ENCODE assay signal across 1 cellular context in the genomic region with DNA sequence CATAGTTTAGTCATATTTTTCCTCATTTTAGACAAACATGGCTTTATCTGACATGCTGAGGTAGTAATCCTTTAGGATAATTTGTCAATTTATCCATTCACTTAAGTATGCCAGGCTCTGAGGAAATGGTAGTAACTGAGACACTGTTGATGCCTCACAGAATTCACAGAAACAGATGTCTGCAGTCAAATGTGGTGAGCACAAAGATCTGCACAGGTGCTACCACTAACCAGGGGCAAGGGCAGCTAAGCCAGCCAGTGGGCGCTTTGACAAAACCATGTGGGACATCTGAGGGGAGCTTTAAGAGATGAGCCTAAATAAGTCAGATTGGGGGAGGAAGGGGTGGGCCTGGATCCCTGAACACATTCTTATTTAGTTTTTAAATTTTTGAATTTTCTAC.
TF ChIP-seq lines count a peak whose summit lies in the region.

No MANE protein-coding gene starts in this region.

TF ChIP-seq in GM23338, 12 proteins besides CTCF, POLR2A, EP300 and RAD21 (continued from another document):
- TF ChIP-seq, protein P1, sequence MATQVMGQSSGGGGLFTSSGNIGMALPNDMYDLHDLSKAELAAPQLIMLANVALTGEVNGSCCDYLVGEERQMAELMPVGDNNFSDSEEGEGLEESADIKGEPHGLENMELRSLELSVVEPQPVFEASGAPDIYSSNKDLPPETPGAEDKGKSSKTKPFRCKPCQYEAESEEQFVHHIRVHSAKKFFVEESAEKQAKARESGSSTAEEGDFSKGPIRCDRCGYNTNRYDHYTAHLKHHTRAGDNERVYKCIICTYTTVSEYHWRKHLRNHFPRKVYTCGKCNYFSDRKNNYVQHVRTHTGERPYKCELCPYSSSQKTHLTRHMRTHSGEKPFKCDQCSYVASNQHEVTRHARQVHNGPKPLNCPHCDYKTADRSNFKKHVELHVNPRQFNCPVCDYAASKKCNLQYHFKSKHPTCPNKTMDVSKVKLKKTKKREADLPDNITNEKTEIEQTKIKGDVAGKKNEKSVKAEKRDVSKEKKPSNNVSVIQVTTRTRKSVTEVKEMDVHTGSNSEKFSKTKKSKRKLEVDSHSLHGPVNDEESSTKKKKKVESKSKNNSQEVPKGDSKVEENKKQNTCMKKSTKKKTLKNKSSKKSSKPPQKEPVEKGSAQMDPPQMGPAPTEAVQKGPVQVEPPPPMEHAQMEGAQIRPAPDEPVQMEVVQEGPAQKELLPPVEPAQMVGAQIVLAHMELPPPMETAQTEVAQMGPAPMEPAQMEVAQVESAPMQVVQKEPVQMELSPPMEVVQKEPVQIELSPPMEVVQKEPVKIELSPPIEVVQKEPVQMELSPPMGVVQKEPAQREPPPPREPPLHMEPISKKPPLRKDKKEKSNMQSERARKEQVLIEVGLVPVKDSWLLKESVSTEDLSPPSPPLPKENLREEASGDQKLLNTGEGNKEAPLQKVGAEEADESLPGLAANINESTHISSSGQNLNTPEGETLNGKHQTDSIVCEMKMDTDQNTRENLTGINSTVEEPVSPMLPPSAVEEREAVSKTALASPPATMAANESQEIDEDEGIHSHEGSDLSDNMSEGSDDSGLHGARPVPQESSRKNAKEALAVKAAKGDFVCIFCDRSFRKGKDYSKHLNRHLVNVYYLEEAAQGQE (IDR thresholded peaks at IDR 0.05; ENCODE audit: unreplicated experiment) = no peak
- TF ChIP-seq, protein P2, sequence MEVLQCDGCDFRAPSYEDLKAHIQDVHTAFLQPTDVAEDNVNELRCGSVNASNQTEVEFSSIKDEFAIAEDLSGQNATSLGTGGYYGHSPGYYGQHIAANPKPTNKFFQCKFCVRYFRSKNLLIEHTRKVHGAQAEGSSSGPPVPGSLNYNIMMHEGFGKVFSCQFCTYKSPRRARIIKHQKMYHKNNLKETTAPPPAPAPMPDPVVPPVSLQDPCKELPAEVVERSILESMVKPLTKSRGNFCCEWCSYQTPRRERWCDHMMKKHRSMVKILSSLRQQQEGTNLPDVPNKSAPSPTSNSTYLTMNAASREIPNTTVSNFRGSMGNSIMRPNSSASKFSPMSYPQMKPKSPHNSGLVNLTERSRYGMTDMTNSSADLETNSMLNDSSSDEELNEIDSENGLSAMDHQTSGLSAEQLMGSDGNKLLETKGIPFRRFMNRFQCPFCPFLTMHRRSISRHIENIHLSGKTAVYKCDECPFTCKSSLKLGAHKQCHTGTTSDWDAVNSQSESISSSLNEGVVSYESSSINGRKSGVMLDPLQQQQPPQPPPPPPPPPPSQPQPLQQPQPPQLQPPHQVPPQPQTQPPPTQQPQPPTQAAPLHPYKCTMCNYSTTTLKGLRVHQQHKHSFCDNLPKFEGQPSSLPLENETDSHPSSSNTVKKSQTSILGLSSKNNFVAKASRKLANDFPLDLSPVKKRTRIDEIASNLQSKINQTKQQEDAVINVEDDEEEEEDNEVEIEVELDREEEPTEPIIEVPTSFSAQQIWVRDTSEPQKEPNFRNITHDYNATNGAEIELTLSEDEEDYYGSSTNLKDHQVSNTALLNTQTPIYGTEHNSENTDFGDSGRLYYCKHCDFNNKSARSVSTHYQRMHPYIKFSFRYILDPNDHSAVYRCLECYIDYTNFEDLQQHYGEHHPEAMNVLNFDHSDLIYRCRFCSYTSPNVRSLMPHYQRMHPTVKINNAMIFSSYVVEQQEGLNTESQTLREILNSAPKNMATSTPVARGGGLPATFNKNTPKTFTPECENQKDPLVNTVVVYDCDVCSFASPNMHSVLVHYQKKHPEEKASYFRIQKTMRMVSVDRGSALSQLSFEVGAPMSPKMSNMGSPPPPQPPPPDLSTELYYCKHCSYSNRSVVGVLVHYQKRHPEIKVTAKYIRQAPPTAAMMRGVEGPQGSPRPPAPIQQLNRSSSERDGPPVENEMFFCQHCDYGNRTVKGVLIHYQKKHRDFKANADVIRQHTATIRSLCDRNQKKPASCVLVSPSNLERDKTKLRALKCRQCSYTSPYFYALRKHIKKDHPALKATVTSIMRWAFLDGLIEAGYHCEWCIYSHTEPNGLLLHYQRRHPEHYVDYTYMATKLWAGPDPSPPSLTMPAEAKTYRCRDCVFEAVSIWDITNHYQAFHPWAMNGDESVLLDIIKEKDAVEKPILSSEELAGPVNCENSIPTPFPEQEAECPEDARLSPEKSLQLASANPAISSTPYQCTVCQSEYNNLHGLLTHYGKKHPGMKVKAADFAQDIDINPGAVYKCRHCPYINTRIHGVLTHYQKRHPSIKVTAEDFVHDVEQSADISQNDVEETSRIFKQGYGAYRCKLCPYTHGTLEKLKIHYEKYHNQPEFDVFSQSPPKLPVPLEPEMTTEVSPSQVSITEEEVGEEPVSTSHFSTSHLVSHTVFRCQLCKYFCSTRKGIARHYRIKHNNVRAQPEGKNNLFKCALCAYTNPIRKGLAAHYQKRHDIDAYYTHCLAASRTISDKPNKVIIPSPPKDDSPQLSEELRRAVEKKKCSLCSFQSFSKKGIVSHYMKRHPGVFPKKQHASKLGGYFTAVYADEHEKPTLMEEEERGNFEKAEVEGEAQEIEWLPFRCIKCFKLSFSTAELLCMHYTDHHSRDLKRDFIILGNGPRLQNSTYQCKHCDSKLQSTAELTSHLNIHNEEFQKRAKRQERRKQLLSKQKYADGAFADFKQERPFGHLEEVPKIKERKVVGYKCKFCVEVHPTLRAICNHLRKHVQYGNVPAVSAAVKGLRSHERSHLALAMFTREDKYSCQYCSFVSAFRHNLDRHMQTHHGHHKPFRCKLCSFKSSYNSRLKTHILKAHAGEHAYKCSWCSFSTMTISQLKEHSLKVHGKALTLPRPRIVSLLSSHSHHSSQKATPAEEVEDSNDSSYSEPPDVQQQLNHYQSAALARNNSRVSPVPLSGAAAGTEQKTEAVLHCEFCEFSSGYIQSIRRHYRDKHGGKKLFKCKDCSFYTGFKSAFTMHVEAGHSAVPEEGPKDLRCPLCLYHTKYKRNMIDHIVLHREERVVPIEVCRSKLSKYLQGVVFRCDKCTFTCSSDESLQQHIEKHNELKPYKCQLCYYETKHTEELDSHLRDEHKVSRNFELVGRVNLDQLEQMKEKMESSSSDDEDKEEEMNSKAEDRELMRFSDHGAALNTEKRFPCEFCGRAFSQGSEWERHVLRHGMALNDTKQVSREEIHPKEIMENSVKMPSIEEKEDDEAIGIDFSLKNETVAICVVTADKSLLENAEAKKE (CRISPR knock-in tag; IDR thresholded peaks at IDR 0.05) = no peak
- TF ChIP-seq POLR2AphosphoS5 (IDR thresholded peaks at IDR 0.05; ENCODE audit: low read depth) (no peak), ZNF114 (CRISPR knock-in tag; IDR thresholded peaks at IDR 0.05) (no peak), STAT1 (IDR thresholded peaks at IDR 0.05; ENCODE audit: unreplicated experiment) (no peak), ZNF331 (CRISPR knock-in tag; IDR thresholded peaks at IDR 0.05; ENCODE audit: low read depth) (no peak)
